In the genomic region with DNA sequence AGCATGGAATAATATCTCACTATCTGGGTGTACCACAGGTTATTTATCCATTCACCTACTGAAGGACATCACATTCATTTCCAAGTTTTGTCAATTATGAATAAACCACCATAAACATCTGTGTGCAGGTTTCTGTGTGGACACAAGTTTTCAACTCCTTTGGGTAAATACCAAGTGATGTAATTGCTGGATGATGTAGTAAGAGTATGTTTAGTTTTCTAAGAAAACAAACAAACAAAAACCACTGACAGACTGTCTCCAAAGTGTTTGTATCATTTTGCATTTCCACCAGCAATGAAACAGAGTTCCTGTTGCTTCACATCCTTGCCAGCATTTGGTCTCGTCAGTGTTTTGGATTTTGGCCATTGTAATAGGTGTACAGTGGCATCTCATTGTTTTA, we compare ENCODE assay signal across 24 cellular contexts.
"Had no signal": no experiment of that assay in that cellular context is flagged by ENCODE, and none has a peak within 500 bp of the region (broad histone marks: within the 10 kb centered on the region; RNA-seq: fewer than 3 reads in every experiment).

No MANE protein-coding gene starts in this region.

- H3K27me3 ChIP-seq: left lung, ovary, right atrium auricular region, suprapubic skin, tibial artery, upper lobe of right lung had no signal

- H3K4me3 ChIP-seq: left lung, lung, ovary, right atrium auricular region, skin epidermis, suprapubic skin, thoracic aorta, tibial artery, upper lobe of right lung had no signal

- H3K4me1 ChIP-seq: left lung, right atrium auricular region, suprapubic skin, tibial artery, upper lobe of right lung had no signal

- H3K27ac ChIP-seq: left lung, ovary, right atrium auricular region, skin epidermis, suprapubic skin, thoracic aorta, tibial artery, upper lobe of right lung had no signal

- H3K9me3 ChIP-seq: left lung, ovary, right atrium auricular region, suprapubic skin, thoracic aorta, tibial artery, upper lobe of right lung had no signal

- ATAC-seq: left colon; left lung; natural killer cell treated with Interleukin-12 subunit alpha and Interleukin-12 subunit beta and Interleukin-15 and Interleukin-18, amount 100 ng/mL, for 72 hours; sciatic nerve; stimulated activated effector memory CD8-positive, alpha-beta T cell treated with anti-CD3 and anti-CD28 coated beads, Interleukin-12 subunit alpha, Interleukin-12 subunit beta, amount 100 ng/mL, for 72 hours; upper lobe of right lung had no signal

- DNase-seq: hypothalamus; immature natural killer cell; kidney; left colon; left lung; mesendoderm; naive B cell; ovary; stimulated activated CD4-positive, alpha-beta T cell treated with anti-CD3 and anti-CD28 coated beads, Interleukin-12 subunit alpha, Interleukin-12 subunit beta, amount 100 ng/mL, for 4 hours; stimulated activated CD4-positive, alpha-beta T cell treated with anti-CD3 and anti-CD28 coated beads, Interleukin-15, amount 100 ng/mL, for 24 hours; stimulated activated CD4-positive, alpha-beta T cell treated with anti-CD3 and anti-CD28 coated beads, Interleukin-2, amount 100 ng/mL, for 24 hours; stimulated activated CD4-positive, alpha-beta T cell treated with anti-CD3 and anti-CD28 coated beads, Interleukin-4, amount 100 ng/mL, for 1 hour; stimulated activated naive CD4-positive, alpha-beta T cell; tibial artery; trophoblast cell; upper lobe of right lung had no signal

- H3K36me3 ChIP-seq: left lung, ovary, right atrium auricular region, suprapubic skin, thoracic aorta, tibial artery, upper lobe of right lung had no signal
